In the genomic region with DNA sequence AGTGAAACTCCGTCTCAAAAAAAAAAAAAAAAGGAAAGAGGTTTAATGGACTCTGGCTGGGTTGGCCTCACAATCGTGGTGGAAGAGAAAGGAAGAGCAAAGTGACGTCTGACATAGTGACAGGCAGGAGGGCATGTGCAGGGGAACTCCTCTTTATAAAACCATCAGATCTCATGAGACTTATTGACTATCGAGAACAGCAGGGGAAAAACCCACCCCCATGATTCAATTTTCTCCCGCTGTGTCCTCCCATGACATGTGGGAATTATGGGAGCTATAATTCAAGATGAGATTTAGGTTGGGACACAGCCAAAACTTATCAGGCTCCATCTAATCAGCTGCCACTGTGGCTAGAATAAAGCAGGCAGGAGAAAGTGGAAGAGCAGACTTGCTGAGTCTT, we compare ENCODE assay signal across 20 cellular contexts.
DNase-seq lines count a peak whose midpoint lies in the region; TF ChIP-seq lines count a peak whose summit lies in the region.
"Had no signal": no experiment of that assay in that cellular context is flagged by ENCODE, and none has a peak within 500 bp of the region (broad histone marks: within the 10 kb centered on the region; RNA-seq: fewer than 3 reads in every experiment).

No MANE protein-coding gene starts in this region.

- no peaks in the 10 kb centered on the region for H3K9me3 Mint-ChIP-seq in MCF 10A (ENCODE audit: unreplicated experiment)
- H3K9me3 Mint-ChIP-seq in T-helper 2 cell treated with Interferon-gamma antibody and Interleukin-4, amounts not matched to agents 5 μg/mL and 100 μg/mL, for 36 hours, result no peaks in the 10 kb centered on the region

- H3K4me1 ChIP-seq in breast epithelium, result no peaks in the 10 kb centered on the region

- H3K27ac ChIP-seq in breast epithelium, result no peak overlapping the region

- no peak for TF ChIP-seq CTCF in MCF 10A (IDR thresholded peaks at IDR 0.05; ENCODE audit: unreplicated experiment)
- TF ChIP-seq CTCF in breast epithelium (IDR thresholded peaks at IDR 0.05), result no peak

- POLR2A ChIA-PET in MCF 10A (lab: Yijun Ruan, JAX), result no interaction called here

- TF ChIP-seq POLR2A in breast epithelium (IDR thresholded peaks at IDR 0.05), result no peak

- H3K27me3 ChIP-seq in breast epithelium, result no peaks in the 10 kb centered on the region

- H3K36me3 Mint-ChIP-seq in MCF 10A (ENCODE audit: insufficient read depth, unreplicated experiment), result no peaks in the 10 kb centered on the region
- H3K36me3 Mint-ChIP-seq in T-helper 2 cell treated with Interferon-gamma antibody and Interleukin-4, amounts not matched to agents 5 μg/mL and 100 μg/mL, for 36 hours (ENCODE audit: low read depth), result no peaks in the 10 kb centered on the region
- H3K36me3 Mint-ChIP-seq: T-cell had no signal

- no peaks in the 10 kb centered on the region for H3K27me3 Mint-ChIP-seq in MCF 10A (ENCODE audit: insufficient read depth, unreplicated experiment)
- no peaks in the 10 kb centered on the region for H3K27me3 Mint-ChIP-seq in T-helper 2 cell treated with Interferon-gamma antibody and Interleukin-4, amounts not matched to agents 5 μg/mL and 100 μg/mL, for 36 hours (ENCODE audit: low read depth)
- H3K27me3 Mint-ChIP-seq: B cell, T-cell had no signal

- H3K27ac Mint-ChIP-seq in MCF 10A (ENCODE audit: low read depth, unreplicated experiment), result peak overlapping the region; percentile 3
- H3K27ac Mint-ChIP-seq in T-helper 2 cell treated with Interferon-gamma antibody and Interleukin-4, amounts not matched to agents 5 μg/mL and 100 μg/mL, for 36 hours, result no peak overlapping the region
- H3K27ac Mint-ChIP-seq: B cell, T-cell had no signal

- intact Hi-C loops in MCF 10A (cut with micrococcal nuclease), result no loop called here
- intact Hi-C loops in breast epithelium (cut with DNase I; ENCODE audit: low total_unique reads), result no loop called here

- H3K4me1 Mint-ChIP-seq in MCF 10A (ENCODE audit: insufficient read depth, unreplicated experiment), result peaks cover 5% of the 10 kb centered on the region
- no peaks in the 10 kb centered on the region for H3K4me1 Mint-ChIP-seq in T-helper 2 cell treated with Interferon-gamma antibody and Interleukin-4, amounts not matched to agents 5 μg/mL and 100 μg/mL, for 36 hours (ENCODE audit: low read depth)
- H3K4me1 Mint-ChIP-seq: B cell, T-cell had no signal

- DNase-seq in MCF 10A (ENCODE audit: unreplicated experiment), result no peak
- no peak for DNase-seq in breast epithelium (ENCODE audit: low spot score in 2 of 2)
- DNase-seq in NCI-H69 (lab: John Stamatoyannopoulos, UW), result peak; percentile 19
- peak; percentile 39 for DNase-seq in cerebellar cortex (ENCODE audit: low spot score)
- DNase-seq in T-helper 2 cell treated with Interferon-gamma antibody and Interleukin-4, amounts not matched to agents 5 μg/mL and 100 μg/mL, for 36 hours (ENCODE audit: low spot score), result no peak
- no peak for DNase-seq in stimulated activated naive CD4-positive, alpha-beta T cell treated with Interleukin-2 at 50 U/mL for 16 hours (lab: John Stamatoyannopoulos, UW)
- no peak for DNase-seq in hepatic stellate cell (ENCODE audit: low spot score)
- DNase-seq: Calu3; HCEC 1CT; IMR-90; NCI-H1092; NCI-H1417 treated with DMSO at 0.1 percent for 48 hours; NCI-H1694 treated with DMSO at 0.1 percent for 48 hours; NCI-H2081; NCI-H2227 treated with DMSO at 0.1 percent for 48 hours; NCI-H526 treated with DMSO at 0.1 percent for 48 hours; NK-92 treated with Interleukin-12 subunit alpha and Interleukin-12 subunit beta, amount 100 ng/mL, for 24 hours; PC-3; T-cell had no signal

- CTCF ChIA-PET in MCF 10A (lab: Yijun Ruan, JAX), result interaction anchor here (0.6 to 0.7 kb wide), 2 partner anchors 80 to 363 kb away, joined by 3 to 5 read pairs; no protein-coding TSS in a partner anchor

- no peaks in the 10 kb centered on the region for H3K36me3 ChIP-seq in breast epithelium

- no peaks in the 10 kb centered on the region for H3K9me3 ChIP-seq in breast epithelium

- no peak overlapping the region for H3K4me3 Mint-ChIP-seq in MCF 10A (ENCODE audit: unreplicated experiment)
- no peak overlapping the region for H3K4me3 Mint-ChIP-seq in T-helper 2 cell treated with Interferon-gamma antibody and Interleukin-4, amounts not matched to agents 5 μg/mL and 100 μg/mL, for 36 hours
- H3K4me3 Mint-ChIP-seq: B cell, T-cell had no signal

- BruUV-seq in MCF 10A (replicated peaks; lab: Mats Ljungman, UMichigan), result no TSS peak

- H3K4me3 ChIP-seq in breast epithelium, result no peak overlapping the region

Comparison
In these comparisons a context has a peak if more than half of its experiments do, and no peak if none do; other contexts are left out.
1. DNase-seq: peak in NCI-H69 (single experiment) and cerebellar cortex (single experiment); none in MCF 10A (single experiment), breast epithelium (0 of 2), T-helper 2 cell treated with Interferon-gamma antibody and Interleukin-4, amounts not matched to agents 5 μg/mL and 100 μg/mL, for 36 hours (single experiment), stimulated activated naive CD4-positive, alpha-beta T cell treated with Interleukin-2 at 50 U/mL for 16 hours (single experiment) and hepatic stellate cell (single experiment).